ENCODE assay signal across 15 cellular contexts in the genomic region with DNA sequence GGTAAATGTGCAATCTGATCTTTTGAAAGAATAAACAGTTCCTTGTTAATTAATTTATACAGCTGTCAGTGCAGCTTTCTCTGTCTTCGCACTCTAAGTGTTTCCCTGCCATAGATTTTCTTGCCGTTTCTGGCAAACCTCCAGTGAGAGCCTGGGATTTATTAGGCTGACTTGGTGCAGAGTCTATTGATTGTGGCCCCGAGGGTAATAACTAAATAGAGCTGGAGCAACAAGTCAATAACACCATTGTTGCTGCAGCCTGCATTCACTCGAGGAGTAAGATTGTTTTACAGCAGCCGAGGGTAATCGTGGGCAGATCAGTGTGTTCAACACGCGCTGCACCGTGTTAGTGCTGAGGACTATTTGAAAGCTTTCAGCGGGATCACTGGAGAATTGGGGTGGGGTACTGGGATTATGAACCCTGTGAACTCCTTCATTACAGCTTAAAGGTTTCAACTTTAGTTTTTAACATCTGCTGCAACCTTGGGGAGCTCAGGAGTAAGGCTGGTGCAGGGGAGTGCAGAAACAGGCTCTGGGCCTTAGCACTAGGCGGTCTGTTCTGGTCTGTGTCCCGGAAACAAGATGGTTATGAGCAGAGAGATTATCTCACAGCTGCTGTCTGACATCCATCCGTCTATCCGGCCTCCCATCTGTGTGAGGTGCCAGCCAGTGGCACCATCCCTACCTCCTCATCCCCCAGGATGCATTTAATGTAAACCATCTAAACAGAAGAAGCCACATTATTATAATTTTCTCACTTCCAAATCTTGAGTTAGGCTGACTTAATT.
A peak's percentile ranks its signal among the peaks of the same experiment; 100 is the strongest.
DNase-seq lines count a peak whose midpoint lies in the region; ATAC-seq, FAIRE-seq and TF ChIP-seq lines count a peak whose summit lies in the region.
"Had no signal": no experiment of that assay in that cellular context is flagged by ENCODE, and none has a peak within 500 bp of the region (broad histone marks: within the 10 kb centered on the region; RNA-seq: fewer than 3 reads in every experiment).

No MANE protein-coding gene starts in this region.

- no peaks in the 10 kb centered on the region for H4K20me1 ChIP-seq in HepG2 (ENCODE audit: insufficient read depth, low read length)
- no peaks in the 10 kb centered on the region for H4K20me1 ChIP-seq in hepatocyte (ENCODE audit: insufficient read depth, poor library complexity, severe bottlenecking)
- no peaks in the 10 kb centered on the region for H4K20me1 ChIP-seq in GM23248 (ENCODE audit: insufficient read depth)

- POLR2A ChIA-PET in HepG2 (lab: Yijun Ruan, JAX), result no interaction called here

- H3K36me3 ChIP-seq in HepG2 (replicated peaks in 1 of 2; ENCODE audit: control insufficient read depth in 1 of 2, insufficient read depth in 2 of 2, low read length in 2 of 2) (no peaks in the 10 kb centered on the region), right lobe of liver (no peaks in the 10 kb centered on the region), hepatocyte (replicated peaks; ENCODE audit: insufficient read depth, low read depth) (no peaks in the 10 kb centered on the region), GM23248 (ENCODE audit: low read depth) (no peaks in the 10 kb centered on the region)
- H3K36me3 ChIP-seq: uterus had no signal

- H3K27ac ChIP-seq in HepG2 (ENCODE audit: extremely low read length, insufficient read depth, low read length) (peak overlapping the region; percentile 38), right lobe of liver (no peak overlapping the region), hepatocyte (peak overlapping the region; percentile 61), GM23248 (no peak overlapping the region)
- H3K27ac ChIP-seq: uterus had no signal

- peaks cover 28% of the 10 kb centered on the region for H3K4me1 Mint-ChIP-seq in type B pancreatic cell (ENCODE audit: unreplicated experiment)

- H3K4me3 Mint-ChIP-seq in type B pancreatic cell, result peak overlapping the region; percentile 29

- TF ChIP-seq RAD21 in HepG2 (CRISPR knock-in tag; IDR thresholded peaks at IDR 0.05), result no peak

- H3K27me3 Mint-ChIP-seq in type B pancreatic cell, result no peaks in the 10 kb centered on the region

- H3K27ac Mint-ChIP-seq in type B pancreatic cell, result peak overlapping the region; percentile 35

- DNase-seq in HepG2 (ENCODE audit: low spot score) (peak; percentile 23), right lobe of liver (no peak), NCI-H82 treated with DMSO at 0.1 percent for 48 hours (lab: John Stamatoyannopoulos, UW; ENCODE audit: unreplicated experiment) (peak; percentile 77), hepatocyte (ENCODE audit: low spot score) (no peak), type B pancreatic cell (ENCODE audit: extremely low spot score, unreplicated experiment) (no peak), GM23248 (no peak), NCI-H2081 treated with DMSO at 0.1 percent for 48 hours (lab: John Stamatoyannopoulos, UW) (no peak), germinal center (ENCODE audit: low spot score) (no peak)
- DNase-seq: activated CD4-positive, alpha-beta T cell treated with anti-CD3 and anti-CD28 coated beads, Interleukin-2, amount 50 U/mL, for 48 hours; activated effector memory CD4-positive, alpha-beta T cell treated with Interleukin-2 at 50 U/mL for 16 hours; DMS79 treated with DMSO at 0.1 percent for 48 hours; stimulated activated CD4-positive, alpha-beta T cell treated with anti-CD3 and anti-CD28 coated beads, Interleukin-15, amount 100 ng/mL, for 24 hours; uterus had no signal

- H3K79me2 ChIP-seq in HepG2 (ENCODE audit: insufficient read depth, low read length) (no peaks in the 10 kb centered on the region), hepatocyte (no peaks in the 10 kb centered on the region), GM23248 (ENCODE audit: insufficient read depth) (no peaks in the 10 kb centered on the region)

- no peaks in the 10 kb centered on the region for H3K27me3 ChIP-seq in HepG2 (ENCODE audit: control insufficient read depth in 1 of 2, insufficient read depth in 2 of 2, low read length in 2 of 2)
- no peaks in the 10 kb centered on the region for H3K27me3 ChIP-seq in right lobe of liver
- no peaks in the 10 kb centered on the region for H3K27me3 ChIP-seq in hepatocyte
- H3K27me3 ChIP-seq in GM23248 (replicated peaks; ENCODE audit: insufficient read depth), result no peaks in the 10 kb centered on the region
- H3K27me3 ChIP-seq: uterus had no signal

- CTCF ChIA-PET in HepG2 (lab: Yijun Ruan, JAX; ENCODE audit: low intra/inter-chr PET ratio, low total read pairs), result no interaction called here

- TF ChIP-seq POLR2A in HepG2 (IDR thresholded peaks at IDR 0.05; ENCODE audit: insufficient read depth in 1 of 2, low read depth in 2 of 2, low read length in 2 of 2) (no peak), right lobe of liver (IDR thresholded peaks at IDR 0.05) (no peak)

- no peak for FAIRE-seq in HepG2 (lab: Jason Lieb, UNC)
- FAIRE-seq: A204.1, GM12878 had no signal

- H3K4me3 ChIP-seq in HepG2 (replicated peaks in 1 of 3; ENCODE audit: insufficient read depth in 1 of 3, low read depth in 2 of 3, low read length in 3 of 3) (no peak overlapping the region), right lobe of liver (no peak overlapping the region), hepatocyte (no peak overlapping the region), GM23248 (no peak overlapping the region)
- H3K4me3 ChIP-seq: GM12878, uterus had no signal

- TF ChIP-seq CTCF in HepG2 (CRISPR knock-in tag; IDR thresholded peaks at IDR 0.05) (no peak), right lobe of liver (IDR thresholded peaks at IDR 0.05) (no peak), hepatocyte (IDR thresholded peaks at IDR 0.05; ENCODE audit: poor library complexity) (no peak), type B pancreatic cell (conservative IDR thresholded peaks at IDR 0.05) (no peak)

- H3K9me2 ChIP-seq in hepatocyte (replicated peaks; ENCODE audit: insufficient read depth), result no peaks in the 10 kb centered on the region
- no peaks in the 10 kb centered on the region for H3K9me2 ChIP-seq in GM23248 (ENCODE audit: insufficient read depth)

- peaks cover 7% of the 10 kb centered on the region for H3K9me3 Mint-ChIP-seq in type B pancreatic cell

- H3K9ac ChIP-seq in HepG2 (ENCODE audit: insufficient read depth, low read depth, low read length) (no peak overlapping the region), GM23248 (no peak overlapping the region)

- ATAC-seq in HepG2 (peak; percentile 49; the same call in 2 of the 3 replicates), right lobe of liver (no peak)
- ATAC-seq: GM12878 had no signal

- no peak overlapping the region for H2AFZ ChIP-seq in HepG2 (ENCODE audit: low read length)
- H2AFZ ChIP-seq in hepatocyte, result peak overlapping the region; percentile 14
- no peak overlapping the region for H2AFZ ChIP-seq in GM23248

- intact Hi-C loops in HepG2 (cut with micrococcal nuclease; ENCODE audit: unreplicated experiment), result no loop called here
- intact Hi-C loops in right lobe of liver (cut with DNase I), result no loop called here

- H3K4me2 ChIP-seq in HepG2 (ENCODE audit: low read depth, low read length), result no peak overlapping the region; the same call in 1 of the 2 replicates
- peak overlapping the region; percentile 28 for H3K4me2 ChIP-seq in hepatocyte
- no peak overlapping the region for H3K4me2 ChIP-seq in GM23248 (ENCODE audit: unreplicated experiment)

- H3K9me3 ChIP-seq in HepG2 (ENCODE audit: low read length) (no peaks in the 10 kb centered on the region), right lobe of liver (no peaks in the 10 kb centered on the region), hepatocyte (ENCODE audit: low read depth) (no peaks in the 10 kb centered on the region), GM23248 (ENCODE audit: low read depth) (no peaks in the 10 kb centered on the region)
- H3K9me3 ChIP-seq: uterus had no signal

- H3K4me1 ChIP-seq in HepG2 (ENCODE audit: insufficient read depth, low read length) (peaks cover 51% of the 10 kb centered on the region), right lobe of liver (peaks cover 0 to 12% (median 0%) of the 10 kb centered on the region in 4 donors), hepatocyte (ENCODE audit: insufficient read depth) (peaks cover 32% of the 10 kb centered on the region), GM23248 (ENCODE audit: insufficient read depth) (peaks cover 7% of the 10 kb centered on the region)
- H3K4me1 ChIP-seq: uterus had no signal

- H3K36me3 Mint-ChIP-seq in type B pancreatic cell, result peaks cover 12% of the 10 kb centered on the region

- 66% methylated on average over 14 of the region's 14 CpGs for WGBS in HepG2 (ENCODE audit: low lambda C conversion rate)
- 72% methylated on average over 9 of the region's 14 CpGs for WGBS in right lobe of liver (ENCODE audit: insufficient coverage, low coverage, low lambda C conversion rate, missing lambda C conversion rate)
- 31% methylated on average over 14 of the region's 14 CpGs for WGBS in hepatocyte (ENCODE audit: low lambda C conversion rate, missing lambda C conversion rate)
- 56 to 59% methylated on average over 14 of the region's 14 CpGs for WGBS in GM23248 (ENCODE audit: low coverage in 1 of 2, low lambda C conversion rate in 2 of 2, missing lambda C conversion rate in 2 of 2), 2 experiments

- in situ Hi-C loops in HepG2 (cut with HindIII; ENCODE audit: extremely low pct_ligation_motif_present, low pct_unique_long_range_greater_than_20kb) (no loop called here), GM23248 (cut with MboI) (no loop called here)

- TF ChIP-seq EP300 in HepG2 (IDR thresholded peaks at IDR 0.05; ENCODE audit: low read depth in 2 of 2, low read length in 2 of 2) (no peak), HepG2 (CRISPR knock-in tag; IDR thresholded peaks at IDR 0.05; ENCODE audit: borderline replicate concordance) (no peak)

- no TSS peak for BruUV-seq in HepG2 (replicated peaks; lab: Mats Ljungman, UMichigan)

- H3F3A ChIP-seq in GM23248 (ENCODE audit: insufficient read depth), result 0 out of 2 replicates have a peak, but pooled peaks cover 5% of the 10 kb centered on the region

TF ChIP-seq in HepG2, 621 proteins besides CTCF, POLR2A, EP300 and RAD21 (continues in another document):
- 0 out of 2 replicates have a peak, but pooled peaks have one; percentile 16 for TF ChIP-seq ZMYM2 (CRISPR knock-in tag; IDR thresholded peaks at IDR 0.05)
- TF ChIP-seq ZNF605 (CRISPR knock-in tag; IDR thresholded peaks at IDR 0.05), result peak; percentile 32; the same call in 1 of the 2 replicates
- TF ChIP-seq ZNF292 (CRISPR knock-in tag; IDR thresholded peaks at IDR 0.05; ENCODE audit: borderline replicate concordance, low read depth), result no peak
- no peak for TF ChIP-seq AGO2 (optimal IDR thresholded peaks at IDR 0.05; ENCODE audit: low read depth, low read length)
- no peak for TF ChIP-seq PLRG1 (conservative IDR thresholded peaks at IDR 0.05)
- no peak for TF ChIP-seq ZNF816 (CRISPR knock-in tag; IDR thresholded peaks at IDR 0.05; ENCODE audit: borderline replicate concordance)
- no peak for TF ChIP-seq MTA3 (CRISPR knock-in tag; IDR thresholded peaks at IDR 0.05)

Comparison
In these comparisons a context has a peak if more than half of its experiments do, and no peak if none do; other contexts are left out.
1. DNase-seq: peak in HepG2 (single experiment) and NCI-H82 treated with DMSO at 0.1 percent for 48 hours (single experiment); none in right lobe of liver (0 of 3), hepatocyte (single experiment), type B pancreatic cell (single experiment), GM23248 (single experiment), NCI-H2081 treated with DMSO at 0.1 percent for 48 hours (single experiment) and germinal center (single experiment).
2. H3K27ac ChIP-seq: peak in HepG2 (single experiment) and hepatocyte (single experiment); none in right lobe of liver (0 of 3) and GM23248 (single experiment).